10 cellular contexts compared by ENCODE assay signal in genomic region chr18:34677056-34677574, GRCh38. TPM values are rescaled to one million over a fixed set of nuclear protein-coding genes. Genes with fewer than 3 reads are reported as not detected.
"Had no signal": no experiment of that assay in that cellular context is flagged by ENCODE, and none has a peak within 500 bp of the region (broad histone marks: within the 10 kb centered on the region; RNA-seq: fewer than 3 reads in every experiment).

No MANE protein-coding gene starts in this region.

- H3K9me3 ChIP-seq: HAP-1 had no signal

- H3K4me3 ChIP-seq: GM23248, HAP-1 had no signal

- H2AFZ ChIP-seq: GM23248 had no signal

- H3K4me2 ChIP-seq: KMS-11 had no signal

- H3K9me3 Mint-ChIP-seq: HFFc6, IgD-negative memory B cell had no signal

- H3K4me3 Mint-ChIP-seq: HFFc6, IgD-negative memory B cell had no signal

- DNase-seq: GM23248, GOT3, H7, HFFc6, KBM-7 had no signal

- H3K27ac ChIP-seq: GM23248, HL-60, KMS-11 had no signal

- H3K36me3 Mint-ChIP-seq: IgD-negative memory B cell had no signal

- ATAC-seq: HCT116 had no signal

- H3K4me1 ChIP-seq: HAP-1 had no signal

- H3K9ac ChIP-seq: GM23248, KMS-11 had no signal

- H3K27ac Mint-ChIP-seq: HFFc6, IgD-negative memory B cell had no signal

- H3K4me1 Mint-ChIP-seq: IgD-negative memory B cell had no signal

- H3K27me3 Mint-ChIP-seq: IgD-negative memory B cell had no signal

- H3K36me3 ChIP-seq: HAP-1 had no signal

RNA-seq across cellular contexts. Expression of gene DTNA, which starts 33.0 kb away (rescaled TPM):
- polyA plus RNA-seq: IgD-negative memory B cell had no signal
